Comparison of ENCODE assay signal across 8 cellular contexts in genomic region chr19:17214531-17215124, GRCh38. TPM values are rescaled to one million over a fixed set of nuclear protein-coding genes. Genes with fewer than 3 reads are reported as not detected.
A peak's percentile ranks its signal among the peaks of the same experiment; 100 is the strongest.
DNase-seq lines count a peak whose midpoint lies in the region; ATAC-seq and TF ChIP-seq lines count a peak whose summit lies in the region.

No MANE protein-coding gene starts in this region.

- peaks cover 22% of the 10 kb centered on the region for H3K4me1 ChIP-seq in adipocyte (ENCODE audit: control insufficient read depth, insufficient read depth, low read length)
- H3K4me1 ChIP-seq in tibial artery = peaks cover 0 to 20% (median 14%) of the 10 kb centered on the region in 4 donors

- H3K27ac ChIP-seq in layer of hippocampus (ENCODE audit: low read depth, low read length) = peak overlapping the region; percentile 91
- H3K27ac ChIP-seq in tibial artery = peak overlapping the region; percentile 89 to 91

- H3K4me3 ChIP-seq in adipocyte (ENCODE audit: low read length) = peak overlapping the region; percentile 92
- peak overlapping the region; percentile 66 to 93 for H3K4me3 ChIP-seq in tibial artery

- no peak for TF ChIP-seq CTCF in tibial artery (IDR thresholded peaks at IDR 0.05)

- peak overlapping the region; percentile 94 for H3K9ac ChIP-seq in adipocyte (ENCODE audit: low read length)

- intact Hi-C loops in tibial artery (cut with DNase I; ENCODE audit: low total_unique reads) = no loop called here
- intact Hi-C loops in posterior cingulate gyrus (cut with DNase I) = loop anchor here (10.0 kb wide), 2 partner anchors 50 to 140 kb away; partner anchors contain the start of genes BABAM1, HAUS8, MYO9B and USHBP1

- H3K4me3 Mint-ChIP-seq in activated T-cell treated with anti-CD3 and anti-CD28 coated beads, Interleukin-2, amount 50 U/mL, for 4 hours = peak overlapping the region; percentile 87

- no peaks in the 10 kb centered on the region for H3K9me3 Mint-ChIP-seq in activated T-cell treated with anti-CD3 and anti-CD28 coated beads, Interleukin-2, amount 50 U/mL, for 4 hours

- H3K27me3 ChIP-seq in adipocyte (replicated peaks; ENCODE audit: control insufficient read depth, insufficient read depth, low read length) (no peaks in the 10 kb centered on the region), layer of hippocampus (ENCODE audit: control insufficient read depth, insufficient read depth, low read length) (no peaks in the 10 kb centered on the region), tibial artery (no peaks in the 10 kb centered on the region)

- no peaks in the 10 kb centered on the region for H3K9me3 ChIP-seq in adipocyte (ENCODE audit: control insufficient read depth, low read length)
- H3K9me3 ChIP-seq in tibial artery = no peaks in the 10 kb centered on the region

- no peak for ATAC-seq in activated T-cell treated with anti-CD3 and anti-CD28 coated beads, Interleukin-2, amount 50 U/mL, for 4 hours
- ATAC-seq in GM21825 (IDR thresholded peaks at IDR 0.05; ENCODE audit: unreplicated experiment) = no peak

- H3K4me1 Mint-ChIP-seq in activated T-cell treated with anti-CD3 and anti-CD28 coated beads, Interleukin-2, amount 50 U/mL, for 4 hours (ENCODE audit: low read depth) = peaks cover 13% of the 10 kb centered on the region

- DNase-seq in activated T-cell treated with anti-CD3 and anti-CD28 coated beads, Interleukin-2, amount 50 U/mL, for 4 hours = no peak
- DNase-seq in activated T-cell treated with anti-CD3 and anti-CD28 coated beads, Interleukin-2, amount 50 U/mL, for 1 hour = no peak
- no peak for DNase-seq in adipocyte (ENCODE audit: low read depth)
- DNase-seq in tibial artery = no peak
- no peak for DNase-seq in posterior cingulate gyrus
- no peak for DNase-seq in dedifferentiated amniotic fluid mesenchymal stem cell (ENCODE audit: extremely low spot score)

- H3K36me3 ChIP-seq in adipocyte (ENCODE audit: control insufficient read depth, insufficient read depth, low read length, severe bottlenecking) (peaks cover 46% of the 10 kb centered on the region), tibial artery (peaks cover 43 to 69% (median 54%) of the 10 kb centered on the region in 3 donors)

- H3K36me3 Mint-ChIP-seq in activated T-cell treated with anti-CD3 and anti-CD28 coated beads, Interleukin-2, amount 50 U/mL, for 4 hours (ENCODE audit: insufficient read depth) = peaks cover 13% of the 10 kb centered on the region

- H3K27me3 Mint-ChIP-seq in activated T-cell treated with anti-CD3 and anti-CD28 coated beads, Interleukin-2, amount 50 U/mL, for 4 hours (ENCODE audit: low read depth) = no peaks in the 10 kb centered on the region

RNA-seq across cellular contexts. Expression of gene USE1, which starts 0.5 kb away (rescaled TPM):
- total RNA-seq in activated T-cell treated with anti-CD3 and anti-CD28 coated beads, Interleukin-2, amount 50 U/mL, for 4 hours = 10 to 100 TPM; 35.9 to 47.3 (median 46.6) TPM

RNA-seq across cellular contexts. Expression of gene OCEL1, which starts 11.4 kb away (rescaled TPM):
- 1 to 10 TPM; 5.0 to 8.0 (median 5.4) TPM for total RNA-seq in activated T-cell treated with anti-CD3 and anti-CD28 coated beads, Interleukin-2, amount 50 U/mL, for 4 hours

RNA-seq across cellular contexts. Expression of gene NR2F6, which starts 31.1 kb away (rescaled TPM):
- 10 to 100 TPM; 10.1 to 14.4 (median 13.6) TPM for total RNA-seq in activated T-cell treated with anti-CD3 and anti-CD28 coated beads, Interleukin-2, amount 50 U/mL, for 4 hours

RNA-seq across cellular contexts. Expression of gene USHBP1, which starts 49.9 kb away (rescaled TPM):
- total RNA-seq in activated T-cell treated with anti-CD3 and anti-CD28 coated beads, Interleukin-2, amount 50 U/mL, for 4 hours = under 1 TPM in 1 of 3 donors, not detected in 2; 0.19 TPM

RNA-seq across cellular contexts. Expression of gene BABAM1, which starts 52.6 kb away (rescaled TPM):
- total RNA-seq in activated T-cell treated with anti-CD3 and anti-CD28 coated beads, Interleukin-2, amount 50 U/mL, for 4 hours = 100 to 1,000 TPM; 124 to 130 (median 128) TPM
